Comparison of ENCODE assay signal across 8 cellular contexts in the genomic region with DNA sequence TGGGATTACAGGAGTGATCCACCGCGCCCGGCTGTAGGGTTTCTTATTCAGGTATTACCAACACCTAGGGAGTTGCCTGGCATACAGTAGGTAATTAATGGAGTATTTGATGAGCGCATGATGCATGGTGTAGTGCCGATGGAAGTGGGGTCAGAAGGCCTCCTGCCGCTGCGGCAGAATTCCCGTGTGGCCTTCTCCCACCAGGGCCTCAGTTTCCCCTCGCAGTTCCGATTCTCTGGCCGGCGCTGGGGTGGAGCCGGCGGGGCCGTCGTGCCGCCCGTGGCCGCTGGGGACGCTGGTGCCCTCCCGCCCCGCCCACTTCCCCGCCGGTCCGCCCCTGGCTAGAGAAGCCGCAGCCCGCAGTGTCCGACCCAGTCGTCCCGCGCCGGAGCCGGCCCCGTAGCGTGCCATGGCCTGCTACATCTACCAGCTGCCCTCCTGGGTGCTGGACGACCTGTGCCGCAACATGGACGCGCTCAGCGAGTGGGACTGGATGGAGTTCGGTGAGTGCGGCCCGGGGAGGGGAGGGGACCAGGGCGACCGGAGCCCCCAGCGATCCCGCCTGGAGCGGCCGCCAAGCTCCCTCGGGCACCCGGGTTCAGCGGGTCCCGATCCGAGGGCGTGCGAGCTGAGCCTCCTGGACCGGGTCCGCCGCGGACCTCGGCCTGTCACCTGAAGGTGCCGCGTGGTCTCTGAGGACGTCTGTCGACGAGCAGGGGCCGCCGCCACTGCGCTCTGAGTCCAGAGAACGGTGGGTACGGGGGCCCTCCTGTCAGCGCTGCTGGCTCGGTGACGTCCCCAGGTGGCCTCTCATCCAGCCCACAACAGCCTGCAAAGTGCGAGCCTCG. TPM values are rescaled to one million over a fixed set of nuclear protein-coding genes. Genes with fewer than 3 reads are reported as not detected.
DNase-seq lines count a peak whose midpoint lies in the region; ATAC-seq and TF ChIP-seq lines count a peak whose summit lies in the region.

A gene with protein sequence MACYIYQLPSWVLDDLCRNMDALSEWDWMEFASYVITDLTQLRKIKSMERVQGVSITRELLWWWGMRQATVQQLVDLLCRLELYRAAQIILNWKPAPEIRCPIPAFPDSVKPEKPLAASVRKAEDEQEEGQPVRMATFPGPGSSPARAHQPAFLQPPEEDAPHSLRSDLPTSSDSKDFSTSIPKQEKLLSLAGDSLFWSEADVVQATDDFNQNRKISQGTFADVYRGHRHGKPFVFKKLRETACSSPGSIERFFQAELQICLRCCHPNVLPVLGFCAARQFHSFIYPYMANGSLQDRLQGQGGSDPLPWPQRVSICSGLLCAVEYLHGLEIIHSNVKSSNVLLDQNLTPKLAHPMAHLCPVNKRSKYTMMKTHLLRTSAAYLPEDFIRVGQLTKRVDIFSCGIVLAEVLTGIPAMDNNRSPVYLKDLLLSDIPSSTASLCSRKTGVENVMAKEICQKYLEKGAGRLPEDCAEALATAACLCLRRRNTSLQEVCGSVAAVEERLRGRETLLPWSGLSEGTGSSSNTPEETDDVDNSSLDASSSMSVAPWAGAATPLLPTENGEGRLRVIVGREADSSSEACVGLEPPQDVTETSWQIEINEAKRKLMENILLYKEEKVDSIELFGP (plus strand): TSS at position 374 of the 848 bp plus-strand sequence. CDS start 36 bp downstream, at position 410.

- H3K4me1 ChIP-seq in parathyroid adenoma = no peaks in the 10 kb centered on the region

- peaks cover 6% of the 10 kb centered on the region for H3K9me3 Mint-ChIP-seq in activated naive CD8-positive, alpha-beta T cell treated with anti-CD3 and anti-CD28 coated beads, Interleukin-2, amount 50 U/mL, for 24 hours
- H3K9me3 Mint-ChIP-seq in type B pancreatic cell = peaks cover 6% of the 10 kb centered on the region

- peak within 1 kb of the TSS; percentile 83 for H3K4me2 ChIP-seq in parathyroid adenoma (ENCODE audit: low read length)

- no peak within 1 kb of the TSS for H3K9ac ChIP-seq in parathyroid adenoma

- H3K9me3 ChIP-seq in parathyroid adenoma (ENCODE audit: control insufficient read depth, low read length) = no peaks in the 10 kb centered on the region

- H3K36me3 Mint-ChIP-seq in activated naive CD8-positive, alpha-beta T cell treated with anti-CD3 and anti-CD28 coated beads, Interleukin-2, amount 50 U/mL, for 24 hours (ENCODE audit: low read depth) = peaks cover 8% of the 10 kb centered on the region
- H3K36me3 Mint-ChIP-seq in type B pancreatic cell = no peaks in the 10 kb centered on the region

- H2AFZ ChIP-seq in parathyroid adenoma = peak within 1 kb of the TSS; percentile 92

- peak within 1 kb of the TSS; percentile 46 for H3K27ac Mint-ChIP-seq in activated naive CD8-positive, alpha-beta T cell treated with anti-CD3 and anti-CD28 coated beads, Interleukin-2, amount 50 U/mL, for 24 hours
- H3K27ac Mint-ChIP-seq in type B pancreatic cell = no peak within 1 kb of the TSS

- ATAC-seq in GM18873 (IDR thresholded peaks at IDR 0.05; ENCODE audit: low FRiP score, unreplicated experiment) (peak; percentile 49), HG03135 (IDR thresholded peaks at IDR 0.05; ENCODE audit: unreplicated experiment) (peak; percentile 88), SK-N-SH treated with all-trans-retinoic acid at 6 μM for 48 hours (peak; percentile 91)
- peak; percentile 75 for ATAC-seq in activated naive CD8-positive, alpha-beta T cell treated with anti-CD3 and anti-CD28 coated beads, Interleukin-2, amount 50 U/mL, for 24 hours

- no peak within 1 kb of the TSS for H3K27ac ChIP-seq in parathyroid adenoma

- H3K36me3 ChIP-seq in parathyroid adenoma (ENCODE audit: control insufficient read depth, insufficient read depth, low read length) = no peaks in the 10 kb centered on the region

- H3K4me3 Mint-ChIP-seq in activated naive CD8-positive, alpha-beta T cell treated with anti-CD3 and anti-CD28 coated beads, Interleukin-2, amount 50 U/mL, for 24 hours = peak within 1 kb of the TSS; percentile 71
- H3K4me3 Mint-ChIP-seq in type B pancreatic cell = peak within 1 kb of the TSS; percentile 81

- H3K4me1 Mint-ChIP-seq in activated naive CD8-positive, alpha-beta T cell treated with anti-CD3 and anti-CD28 coated beads, Interleukin-2, amount 50 U/mL, for 24 hours = peaks cover 25% of the 10 kb centered on the region
- peaks cover 6% of the 10 kb centered on the region for H3K4me1 Mint-ChIP-seq in type B pancreatic cell (ENCODE audit: unreplicated experiment)

- no peaks in the 10 kb centered on the region for H3K79me2 ChIP-seq in parathyroid adenoma

- H3K27me3 ChIP-seq in parathyroid adenoma (ENCODE audit: control insufficient read depth, insufficient read depth, low read length) = no peaks in the 10 kb centered on the region

- peak; percentile 93 for DNase-seq in AG08396 (ENCODE audit: low spot score)
- peak; percentile 73 for DNase-seq in activated naive CD8-positive, alpha-beta T cell treated with anti-CD3 and anti-CD28 coated beads, Interleukin-2, amount 50 U/mL, for 24 hours
- DNase-seq in cardiac septum (ENCODE audit: low spot score) = peak; percentile 92
- DNase-seq in type B pancreatic cell (ENCODE audit: extremely low spot score, unreplicated experiment) = peak; percentile 77

- TF ChIP-seq CTCF in parathyroid adenoma (IDR thresholded peaks at IDR 0.05) (peak; percentile 80), type B pancreatic cell (conservative IDR thresholded peaks at IDR 0.05) (peak; percentile 88)

- intact Hi-C loops in cardiac septum (cut with DNase I) = loop anchor here (1.0 to 2.0 kb wide), 2 partner anchors 36 to 61 kb away; no protein-coding TSS in a partner anchor

- no peaks in the 10 kb centered on the region for H3K27me3 Mint-ChIP-seq in activated naive CD8-positive, alpha-beta T cell treated with anti-CD3 and anti-CD28 coated beads, Interleukin-2, amount 50 U/mL, for 24 hours
- peaks cover 9% of the 10 kb centered on the region for H3K27me3 Mint-ChIP-seq in type B pancreatic cell

- peak within 1 kb of the TSS; percentile 64 for H3K4me3 ChIP-seq in parathyroid adenoma (ENCODE audit: low read depth, low read length)

TF ChIP-seq in SK-N-SH treated with all-trans-retinoic acid at 6 μM for 48 hours, 23 proteins besides CTCF, POLR2A, EP300 and RAD21:
- TF ChIP-seq ARNTL (CRISPR knock-in tag; IDR thresholded peaks at IDR 0.05; ENCODE audit: borderline replicate concordance, low read depth) = no peak
- no peak for TF ChIP-seq ESRRG (CRISPR knock-in tag; IDR thresholded peaks at IDR 0.05)
- TF ChIP-seq, protein P1, sequence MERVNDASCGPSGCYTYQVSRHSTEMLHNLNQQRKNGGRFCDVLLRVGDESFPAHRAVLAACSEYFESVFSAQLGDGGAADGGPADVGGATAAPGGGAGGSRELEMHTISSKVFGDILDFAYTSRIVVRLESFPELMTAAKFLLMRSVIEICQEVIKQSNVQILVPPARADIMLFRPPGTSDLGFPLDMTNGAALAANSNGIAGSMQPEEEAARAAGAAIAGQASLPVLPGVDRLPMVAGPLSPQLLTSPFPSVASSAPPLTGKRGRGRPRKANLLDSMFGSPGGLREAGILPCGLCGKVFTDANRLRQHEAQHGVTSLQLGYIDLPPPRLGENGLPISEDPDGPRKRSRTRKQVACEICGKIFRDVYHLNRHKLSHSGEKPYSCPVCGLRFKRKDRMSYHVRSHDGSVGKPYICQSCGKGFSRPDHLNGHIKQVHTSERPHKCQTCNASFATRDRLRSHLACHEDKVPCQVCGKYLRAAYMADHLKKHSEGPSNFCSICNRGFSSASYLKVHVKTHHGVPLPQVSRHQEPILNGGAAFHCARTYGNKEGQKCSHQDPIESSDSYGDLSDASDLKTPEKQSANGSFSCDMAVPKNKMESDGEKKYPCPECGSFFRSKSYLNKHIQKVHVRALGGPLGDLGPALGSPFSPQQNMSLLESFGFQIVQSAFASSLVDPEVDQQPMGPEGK (CRISPR knock-in tag; IDR thresholded peaks at IDR 0.05; ENCODE audit: borderline replicate concordance) = no peak
- TF ChIP-seq, protein P2, sequence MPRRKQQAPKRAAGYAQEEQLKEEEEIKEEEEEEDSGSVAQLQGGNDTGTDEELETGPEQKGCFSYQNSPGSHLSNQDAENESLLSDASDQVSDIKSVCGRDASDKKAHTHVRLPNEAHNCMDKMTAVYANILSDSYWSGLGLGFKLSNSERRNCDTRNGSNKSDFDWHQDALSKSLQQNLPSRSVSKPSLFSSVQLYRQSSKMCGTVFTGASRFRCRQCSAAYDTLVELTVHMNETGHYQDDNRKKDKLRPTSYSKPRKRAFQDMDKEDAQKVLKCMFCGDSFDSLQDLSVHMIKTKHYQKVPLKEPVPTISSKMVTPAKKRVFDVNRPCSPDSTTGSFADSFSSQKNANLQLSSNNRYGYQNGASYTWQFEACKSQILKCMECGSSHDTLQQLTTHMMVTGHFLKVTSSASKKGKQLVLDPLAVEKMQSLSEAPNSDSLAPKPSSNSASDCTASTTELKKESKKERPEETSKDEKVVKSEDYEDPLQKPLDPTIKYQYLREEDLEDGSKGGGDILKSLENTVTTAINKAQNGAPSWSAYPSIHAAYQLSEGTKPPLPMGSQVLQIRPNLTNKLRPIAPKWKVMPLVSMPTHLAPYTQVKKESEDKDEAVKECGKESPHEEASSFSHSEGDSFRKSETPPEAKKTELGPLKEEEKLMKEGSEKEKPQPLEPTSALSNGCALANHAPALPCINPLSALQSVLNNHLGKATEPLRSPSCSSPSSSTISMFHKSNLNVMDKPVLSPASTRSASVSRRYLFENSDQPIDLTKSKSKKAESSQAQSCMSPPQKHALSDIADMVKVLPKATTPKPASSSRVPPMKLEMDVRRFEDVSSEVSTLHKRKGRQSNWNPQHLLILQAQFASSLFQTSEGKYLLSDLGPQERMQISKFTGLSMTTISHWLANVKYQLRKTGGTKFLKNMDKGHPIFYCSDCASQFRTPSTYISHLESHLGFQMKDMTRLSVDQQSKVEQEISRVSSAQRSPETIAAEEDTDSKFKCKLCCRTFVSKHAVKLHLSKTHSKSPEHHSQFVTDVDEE (CRISPR knock-in tag; IDR thresholded peaks at IDR 0.05) = no peak
- TF ChIP-seq, protein P3, sequence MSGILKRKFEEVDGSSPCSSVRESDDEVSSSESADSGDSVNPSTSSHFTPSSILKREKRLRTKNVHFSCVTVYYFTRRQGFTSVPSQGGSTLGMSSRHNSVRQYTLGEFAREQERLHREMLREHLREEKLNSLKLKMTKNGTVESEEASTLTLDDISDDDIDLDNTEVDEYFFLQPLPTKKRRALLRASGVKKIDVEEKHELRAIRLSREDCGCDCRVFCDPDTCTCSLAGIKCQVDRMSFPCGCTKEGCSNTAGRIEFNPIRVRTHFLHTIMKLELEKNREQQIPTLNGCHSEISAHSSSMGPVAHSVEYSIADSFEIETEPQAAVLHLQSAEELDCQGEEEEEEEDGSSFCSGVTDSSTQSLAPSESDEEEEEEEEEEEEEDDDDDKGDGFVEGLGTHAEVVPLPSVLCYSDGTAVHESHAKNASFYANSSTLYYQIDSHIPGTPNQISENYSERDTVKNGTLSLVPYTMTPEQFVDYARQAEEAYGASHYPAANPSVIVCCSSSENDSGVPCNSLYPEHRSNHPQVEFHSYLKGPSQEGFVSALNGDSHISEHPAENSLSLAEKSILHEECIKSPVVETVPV (CRISPR knock-in tag; IDR thresholded peaks at IDR 0.05) = no peak
- no peak for TF ChIP-seq ZFP3 (CRISPR knock-in tag; IDR thresholded peaks at IDR 0.05)

RNA-seq across cellular contexts. Expression of the gene that starts here (rescaled TPM):
- total RNA-seq in cardiac septum (1.9 TPM), type B pancreatic cell (ENCODE audit: low replicate concordance) (1.4 and 2.5 TPM in 2 replicates)
